Comparison of ENCODE assay signal across 28 cellular contexts in genomic region chr15:96424674-96425073, GRCh38.
"Had no signal": no experiment of that assay in that cellular context is flagged by ENCODE, and none has a peak within 500 bp of the region (broad histone marks: within the 10 kb centered on the region; RNA-seq: fewer than 3 reads in every experiment).

No MANE protein-coding gene starts in this region.

- H3K4me1 ChIP-seq: parathyroid adenoma, right lobe of liver, thyroid gland, upper lobe of left lung had no signal

- H2AFZ ChIP-seq: parathyroid adenoma had no signal

- H3K27ac ChIP-seq: neutrophil, ovary, parathyroid adenoma, psoas muscle, right lobe of liver, sigmoid colon, stomach, thoracic aorta, thyroid gland, tibial nerve, upper lobe of left lung, vagina had no signal

- H3K27me3 ChIP-seq: ovary, thyroid gland, tibial nerve, vagina had no signal

- H3K4me3 ChIP-seq: ovary, psoas muscle, right lobe of liver, sigmoid colon, stomach, thoracic aorta, thyroid gland, tibial nerve, upper lobe of left lung, vagina had no signal

- FAIRE-seq: small intestine, urothelium cell line had no signal

- H3K9ac ChIP-seq: parathyroid adenoma had no signal

- H3K36me3 ChIP-seq: neutrophil, ovary, right lobe of liver, sigmoid colon, stomach, thoracic aorta, thyroid gland, tibial nerve, upper lobe of left lung, vagina had no signal

- H3K79me2 ChIP-seq: parathyroid adenoma had no signal

- H3K9me3 ChIP-seq: neutrophil, ovary, psoas muscle, right lobe of liver, sigmoid colon, stomach, thoracic aorta, thyroid gland, tibial nerve, upper lobe of left lung, vagina had no signal

- DNase-seq: naive thymus-derived CD8-positive, alpha-beta T cell; nephron progenitor cell; nucleus accumbens; ovary; posterior cingulate gyrus; psoas muscle; right cardiac atrium; right lobe of liver; sigmoid colon; small intestine; stimulated activated CD4-positive, alpha-beta T cell treated with anti-CD3 and anti-CD28 coated beads, Interleukin-15, amount 100 ng/mL, for 24 hours; stimulated activated CD4-positive, alpha-beta T cell treated with anti-CD3 and anti-CD28 coated beads, Interleukin-2, amount 100 ng/mL, for 24 hours; stimulated activated CD4-positive, alpha-beta T cell treated with anti-CD3 and anti-CD28 coated beads, Interleukin-2, amount 100 ng/mL, for 48 hours; stimulated activated CD4-positive, alpha-beta T cell treated with anti-CD3 and anti-CD28 coated beads, Interleukin-4, amount 100 ng/mL, for 24 hours; stimulated activated naive B cell treated with anti-CD40 and anti-IgM and Interleukin-4, amounts not matched to agents 10 μg/mL and 1 μg/mL and 100 μg/mL, for 72 hours; stimulated activated naive CD4-positive, alpha-beta T cell treated with Interleukin-2 at 50 U/mL for 16 hours; stomach; thyroid gland; trophoblast cell; upper lobe of left lung had no signal

- ATAC-seq: naive thymus-derived CD8-positive, alpha-beta T cell; natural killer cell treated with Interleukin-12 subunit alpha and Interleukin-12 subunit beta and Interleukin-15 and Interleukin-18, amount 100 ng/mL, for 72 hours; psoas muscle; right cardiac atrium; right lobe of liver; stimulated activated effector memory CD8-positive, alpha-beta T cell treated with anti-CD3 and anti-CD28 coated beads, Interleukin-12 subunit alpha, Interleukin-12 subunit beta, amount 100 ng/mL, for 72 hours; stimulated activated naive B cell treated with anti-CD40 and anti-IgM and Interleukin-4, amounts not matched to agents 10 μg/mL and 1 μg/mL and 100 μg/mL, for 72 hours had no signal
